Comparison of ENCODE assay signal across 1 cellular context in the genomic region with DNA sequence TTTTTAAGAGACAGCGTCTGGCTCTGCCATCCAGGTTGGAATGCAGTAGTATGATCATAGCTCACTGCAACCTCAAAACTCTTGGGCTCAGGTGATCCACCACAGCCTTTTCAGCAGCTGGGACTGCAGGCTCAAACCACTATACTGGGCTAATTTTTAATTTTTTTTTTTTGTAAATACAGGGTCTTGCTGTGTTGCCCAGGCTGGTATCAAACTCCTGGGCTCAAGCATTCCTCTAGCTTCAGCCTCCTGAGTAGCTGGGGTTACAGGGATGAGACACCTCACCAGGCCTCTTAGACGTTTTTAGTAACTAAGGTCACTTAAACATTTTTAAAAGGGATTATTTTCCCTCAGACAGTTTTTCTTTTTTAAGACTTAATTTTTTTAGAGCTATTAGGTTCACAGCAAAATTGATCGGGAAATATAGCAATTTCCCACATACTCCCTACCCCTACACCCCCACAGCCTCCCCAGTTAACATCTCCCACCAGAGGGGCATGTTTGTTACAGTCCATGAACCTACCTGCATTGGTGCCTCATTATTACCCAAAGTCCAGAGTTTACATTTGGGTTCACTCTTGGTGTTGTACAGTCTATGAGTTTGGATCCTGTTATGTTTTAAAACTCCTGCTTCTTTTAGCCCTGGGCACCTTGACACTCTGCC.
TF ChIP-seq lines count a peak whose summit lies in the region.

No MANE protein-coding gene starts in this region.

TF ChIP-seq in H1, 55 proteins besides CTCF, POLR2A, EP300 and RAD21:
- TF ChIP-seq ASH2L (IDR thresholded peaks at IDR 0.05; ENCODE audit: low read length) (no peak), JUN (IDR thresholded peaks at IDR 0.05; ENCODE audit: low read depth, low read length) (no peak), RXRA (IDR thresholded peaks at IDR 0.05; ENCODE audit: insufficient read depth, low read depth, low read length) (no peak), POU5F1 (IDR thresholded peaks at IDR 0.05; ENCODE audit: low read depth, low read length) (no peak), ATF3 (IDR thresholded peaks at IDR 0.05; ENCODE audit: insufficient read depth, low read depth, low read length) (no peak), FOSL1 (IDR thresholded peaks at IDR 0.05; ENCODE audit: insufficient read depth, low read depth, low read length) (no peak), TEAD4 (IDR thresholded peaks at IDR 0.05; ENCODE audit: low read depth, low read length) (no peak)
